16 cellular contexts compared by ENCODE assay signal in the genomic region with DNA sequence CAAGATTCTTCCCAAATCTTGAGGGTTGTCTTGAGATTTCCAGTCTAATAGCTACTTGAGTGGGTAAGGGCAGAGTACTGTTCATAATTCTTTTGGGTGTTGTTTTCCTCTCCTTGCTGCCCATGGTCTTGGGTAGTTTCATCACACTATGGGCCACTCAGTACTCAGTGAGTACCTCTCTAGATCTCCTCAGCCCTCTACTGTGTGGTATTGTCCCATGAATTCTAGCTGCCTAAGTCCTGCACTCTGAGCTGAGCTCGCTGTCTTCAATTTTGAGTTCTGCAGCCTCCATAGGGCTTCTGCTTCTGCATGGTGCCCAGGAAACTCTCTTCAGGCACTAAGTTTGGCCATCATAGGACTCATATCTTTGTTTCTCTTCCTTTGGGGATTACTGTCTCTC.
"Had no signal": no experiment of that assay in that cellular context is flagged by ENCODE, and none has a peak within 500 bp of the region (broad histone marks: within the 10 kb centered on the region; RNA-seq: fewer than 3 reads in every experiment).

No MANE protein-coding gene starts in this region.

- H3K4me3 Mint-ChIP-seq: activated CD4-positive, alpha-beta T cell treated with anti-CD3 and anti-CD28 coated beads for 36 hours; activated naive CD8-positive, alpha-beta T cell treated with anti-CD3 and anti-CD28 coated beads for 36 hours; brain; natural killer cell treated with Interleukin-12 subunit alpha and Interleukin-12 subunit beta and Interleukin-15 and Interleukin-18, amount 100 ng/mL, for 72 hours; stimulated activated memory B cell treated with anti-CD40 and anti-IgM and Interleukin-4, amounts not matched to agents 10 μg/mL and 1 μg/mL and 100 μg/mL, for 72 hours; T-cell; type B pancreatic cell had no signal

- H3K9me3 Mint-ChIP-seq: natural killer cell treated with Interleukin-12 subunit alpha and Interleukin-12 subunit beta and Interleukin-15 and Interleukin-18, amount 100 ng/mL, for 72 hours; type B pancreatic cell had no signal

- H3K9me3 ChIP-seq: left ventricle myocardium inferior, mucosa of descending colon, SK-N-SH had no signal

- H3K27ac Mint-ChIP-seq: activated CD4-positive, alpha-beta T cell treated with anti-CD3 and anti-CD28 coated beads for 36 hours; activated naive CD8-positive, alpha-beta T cell treated with anti-CD3 and anti-CD28 coated beads for 36 hours; stimulated activated memory B cell treated with anti-CD40 and anti-IgM and Interleukin-4, amounts not matched to agents 10 μg/mL and 1 μg/mL and 100 μg/mL, for 72 hours; type B pancreatic cell had no signal

- ATAC-seq: activated CD4-positive, alpha-beta T cell treated with anti-CD3 and anti-CD28 coated beads for 36 hours; mucosa of descending colon; natural killer cell treated with Interleukin-12 subunit alpha and Interleukin-12 subunit beta and Interleukin-15 and Interleukin-18, amount 100 ng/mL, for 72 hours; stimulated activated memory B cell treated with anti-CD40 and anti-IgM and Interleukin-4, amounts not matched to agents 10 μg/mL and 1 μg/mL and 100 μg/mL, for 72 hours; T-cell had no signal

- H3K27ac ChIP-seq: left ventricle myocardium inferior had no signal

- H3K4me3 ChIP-seq: left ventricle myocardium inferior, mucosa of descending colon had no signal

- H3K27me3 Mint-ChIP-seq: activated CD4-positive, alpha-beta T cell treated with anti-CD3 and anti-CD28 coated beads for 36 hours; activated naive CD8-positive, alpha-beta T cell treated with anti-CD3 and anti-CD28 coated beads for 36 hours; brain; natural killer cell treated with Interleukin-12 subunit alpha and Interleukin-12 subunit beta and Interleukin-15 and Interleukin-18, amount 100 ng/mL, for 72 hours; stimulated activated memory B cell treated with anti-CD40 and anti-IgM and Interleukin-4, amounts not matched to agents 10 μg/mL and 1 μg/mL and 100 μg/mL, for 72 hours; T-cell; type B pancreatic cell had no signal

- H3K36me3 ChIP-seq: left ventricle myocardium inferior had no signal

- DNase-seq: activated CD4-positive, alpha-beta T cell treated with anti-CD3 and anti-CD28 coated beads for 36 hours; activated naive CD8-positive, alpha-beta T cell treated with anti-CD3 and anti-CD28 coated beads for 36 hours; effector CD8-positive, alpha-beta T cell; foreskin fibroblast; hypothalamus; kidney; left ventricle myocardium inferior; mucosa of descending colon; retina; SK-N-SH; substantia nigra; T-cell had no signal
